Comparison of ENCODE assay signal across 1 cellular context in genomic region chr5:65812648-65813047, GRCh38.
TF ChIP-seq lines count a peak whose summit lies in the region.

No MANE protein-coding gene starts in this region.

TF ChIP-seq in HEK293, 187 proteins besides CTCF, POLR2A, EP300 and RAD21 (continued from another document):
- no peak for TF ChIP-seq KLF7 (tag by site-specific recombination; IDR thresholded peaks at IDR 0.05; ENCODE audit: borderline replicate concordance)
- no peak for TF ChIP-seq ZNF544 (tag by site-specific recombination; IDR thresholded peaks at IDR 0.05)
- no peak for TF ChIP-seq ZFP3 (tag by site-specific recombination; IDR thresholded peaks at IDR 0.05; ENCODE audit: low read depth)
- no peak for TF ChIP-seq ZNF155 (tag by site-specific recombination; IDR thresholded peaks at IDR 0.05)
TF ChIP-seq in HEK293: peak in this region for 1.
